In the genomic region with DNA sequence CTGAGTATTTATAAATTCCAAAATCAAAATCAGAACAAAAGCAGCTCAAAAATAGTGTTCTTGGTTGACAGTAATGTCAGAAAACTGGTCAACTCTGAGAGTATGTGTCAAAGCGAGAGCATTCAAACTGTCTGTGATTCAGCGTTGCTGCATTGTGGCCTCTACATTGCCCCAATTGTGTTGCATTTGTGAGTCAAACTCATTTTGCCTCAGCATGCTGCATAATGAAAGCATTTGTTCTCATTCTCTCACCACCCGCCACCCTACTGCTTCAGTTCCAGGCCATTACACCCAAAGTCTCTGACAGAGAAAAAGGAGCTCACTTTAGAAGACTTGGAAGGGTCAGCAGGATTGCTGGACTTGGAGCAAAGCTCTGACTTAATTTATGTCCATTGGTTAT, we compare ENCODE assay signal across 9 cellular contexts.
DNase-seq lines count a peak whose midpoint lies in the region; ATAC-seq and TF ChIP-seq lines count a peak whose summit lies in the region.
"Had no signal": no experiment of that assay in that cellular context is flagged by ENCODE, and none has a peak within 500 bp of the region (broad histone marks: within the 10 kb centered on the region; RNA-seq: fewer than 3 reads in every experiment).

No MANE protein-coding gene starts in this region.

- no peak overlapping the region for H3K27ac Mint-ChIP-seq in osteocyte (ENCODE audit: unreplicated experiment)

- intact Hi-C loops in sigmoid colon (cut with DNase I): loop anchor here (5.0 kb wide), 1 partner anchor 38 kb away; no protein-coding TSS in a partner anchor

- no peak for TF ChIP-seq CTCF in sigmoid colon (IDR thresholded peaks at IDR 0.05)
- no peak for TF ChIP-seq CTCF in osteocyte (IDR thresholded peaks at IDR 0.05)

- DNase-seq in HT1080 (ENCODE audit: low read depth) (peak; percentile 16), foreskin melanocyte (peak; percentile 96), sigmoid colon (no peak), HK-2 (ENCODE audit: unreplicated experiment) (no peak), osteocyte (ENCODE audit: extremely low spot score, unreplicated experiment) (no peak), mesenteric fat pad (ENCODE audit: low spot score) (no peak)
- DNase-seq: lower lobe of right lung had no signal

- peaks cover 4% of the 10 kb centered on the region for H3K27me3 Mint-ChIP-seq in osteocyte (ENCODE audit: unreplicated experiment)

- TF ChIP-seq EP300 in sigmoid colon (IDR thresholded peaks at IDR 0.05): no peak

- H3K4me3 Mint-ChIP-seq in osteocyte (ENCODE audit: unreplicated experiment): no peak overlapping the region

- no peaks in the 10 kb centered on the region for H3K36me3 Mint-ChIP-seq in osteocyte (ENCODE audit: unreplicated experiment)

- no peaks in the 10 kb centered on the region for H3K9me3 Mint-ChIP-seq in osteocyte (ENCODE audit: unreplicated experiment)

- peak overlapping the region; percentile 67 to 79 (median 74) for H3K27ac ChIP-seq in sigmoid colon
- H3K27ac ChIP-seq: lower lobe of right lung had no signal

- no peaks in the 10 kb centered on the region for H3K36me3 ChIP-seq in sigmoid colon
- H3K36me3 ChIP-seq: lower lobe of right lung had no signal

- no peaks in the 10 kb centered on the region for H3K27me3 ChIP-seq in sigmoid colon

- no peak overlapping the region for H3K4me3 ChIP-seq in sigmoid colon
- H3K4me3 ChIP-seq: lower lobe of right lung had no signal

- TF ChIP-seq POLR2A in sigmoid colon (IDR thresholded peaks at IDR 0.05): no peak

- H3K4me1 ChIP-seq in sigmoid colon: peaks cover 0 to 34% (median 23%) of the 10 kb centered on the region in 4 donors
- H3K4me1 ChIP-seq: lower lobe of right lung had no signal

- ATAC-seq in GM19463 (IDR thresholded peaks at IDR 0.05; ENCODE audit: unreplicated experiment): peak; percentile 59
- no peak for ATAC-seq in HG02678 (IDR thresholded peaks at IDR 0.05; ENCODE audit: unreplicated experiment)
- ATAC-seq: lower lobe of right lung had no signal

- WGBS in sigmoid colon, 2 donors: 80 to 83% methylated on average over 3 of the region's 3 CpGs

- peaks cover 25% of the 10 kb centered on the region for H3K4me1 Mint-ChIP-seq in osteocyte (ENCODE audit: unreplicated experiment)

- H3K9me3 ChIP-seq in sigmoid colon: no peaks in the 10 kb centered on the region
- H3K9me3 ChIP-seq: lower lobe of right lung had no signal

Comparison
In these comparisons a context has a peak if more than half of its experiments do, and no peak if none do; other contexts are left out.
1. DNase-seq: peak in HT1080 (single experiment) and foreskin melanocyte (single experiment); none in sigmoid colon (single experiment), HK-2 (single experiment), osteocyte (single experiment) and mesenteric fat pad (single experiment).